Comparison of ENCODE assay signal across 10 cellular contexts in the genomic region with DNA sequence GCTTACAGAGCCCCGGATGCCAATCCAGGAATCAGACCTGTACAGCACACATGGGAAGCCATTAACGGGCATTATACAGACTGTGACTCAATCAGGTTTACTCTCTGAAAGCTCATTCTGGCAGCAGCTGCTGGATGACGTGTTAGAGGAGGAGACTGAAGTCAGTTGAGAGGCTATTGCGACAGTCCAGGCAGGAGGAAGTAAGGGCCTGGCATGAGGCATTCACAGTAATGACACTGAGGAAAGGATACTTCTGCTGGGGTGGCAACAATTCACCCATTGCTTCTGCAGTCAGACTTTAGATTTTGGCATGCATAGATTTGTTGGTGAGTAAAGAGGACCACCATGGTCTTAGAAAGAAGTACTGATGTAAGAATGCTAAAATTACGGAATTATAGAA.
DNase-seq lines count a peak whose midpoint lies in the region; ATAC-seq and TF ChIP-seq lines count a peak whose summit lies in the region.
"Had no signal": no experiment of that assay in that cellular context is flagged by ENCODE, and none has a peak within 500 bp of the region (broad histone marks: within the 10 kb centered on the region; RNA-seq: fewer than 3 reads in every experiment).

No MANE protein-coding gene starts in this region.

- H3K27ac Mint-ChIP-seq in chondrocyte (ENCODE audit: unreplicated experiment) (peak overlapping the region; percentile 66), nephron (peak overlapping the region; percentile 19 to 87 (median 50))
- H3K27ac Mint-ChIP-seq: natural killer cell had no signal

- H3K9me3 ChIP-seq in stomach: no peaks in the 10 kb centered on the region

- no peak for TF ChIP-seq EP300 in stomach (IDR thresholded peaks at IDR 0.05)

- no peaks in the 10 kb centered on the region for H3K36me3 ChIP-seq in stomach

- H3K4me1 Mint-ChIP-seq in chondrocyte (ENCODE audit: low read depth): peaks cover 42% of the 10 kb centered on the region
- H3K4me1 Mint-ChIP-seq in nephron: peaks cover 28% of the 10 kb centered on the region
- H3K4me1 Mint-ChIP-seq: natural killer cell had no signal

- no peak overlapping the region for H3K27ac ChIP-seq in stomach

- intact Hi-C loops in stomach (cut with DNase I; ENCODE audit: low total_unique reads): no loop called here

- WGBS in stomach, 5 donors: 67 to 80% (median 75%) methylated on average over 5 of the region's 5 CpGs

- no peak for TF ChIP-seq CTCF in chondrocyte (IDR thresholded peaks at IDR 0.05)
- no peak for TF ChIP-seq CTCF in nephron (IDR thresholded peaks at IDR 0.05; ENCODE audit: unreplicated experiment in 3 of 3)
- no peak for TF ChIP-seq CTCF in stomach (IDR thresholded peaks at IDR 0.05)

- DNase-seq in EH (ENCODE audit: low read depth) (peak; percentile 61), NCI-H226 (peak; percentile 95), chondrocyte (ENCODE audit: low spot score) (no peak), stomach (no peak)
- DNase-seq: natural killer cell, NCI-H526 treated with DMSO at 0.1 percent for 48 hours had no signal

- H3K27me3 Mint-ChIP-seq in chondrocyte (ENCODE audit: low read depth) (no peaks in the 10 kb centered on the region), nephron (ENCODE audit: low read depth) (no peaks in the 10 kb centered on the region)

- H3K4me3 ChIP-seq in stomach: no peak overlapping the region

- ATAC-seq in GM19397 (IDR thresholded peaks at IDR 0.05; ENCODE audit: unreplicated experiment): no peak
- no peak for ATAC-seq in HG03097 (IDR thresholded peaks at IDR 0.05; ENCODE audit: low FRiP score, unreplicated experiment)
- ATAC-seq in GM21423 (IDR thresholded peaks at IDR 0.05; ENCODE audit: unreplicated experiment): no peak

- TF ChIP-seq POLR2A in stomach (IDR thresholded peaks at IDR 0.05): no peak

- H3K36me3 Mint-ChIP-seq in chondrocyte (ENCODE audit: low read depth): peaks cover 4% of the 10 kb centered on the region
- H3K36me3 Mint-ChIP-seq in nephron (ENCODE audit: low read depth): no peaks in the 10 kb centered on the region
- H3K36me3 Mint-ChIP-seq: natural killer cell had no signal

- no peaks in the 10 kb centered on the region for H3K27me3 ChIP-seq in stomach

- H3K9me3 Mint-ChIP-seq in chondrocyte (ENCODE audit: low read depth) (peaks cover 16% of the 10 kb centered on the region), nephron (peaks cover 3% of the 10 kb centered on the region)
- H3K9me3 Mint-ChIP-seq: natural killer cell had no signal

- H3K4me3 Mint-ChIP-seq in chondrocyte (ENCODE audit: unreplicated experiment): no peak overlapping the region
- H3K4me3 Mint-ChIP-seq in nephron: no peak overlapping the region
- H3K4me3 Mint-ChIP-seq: natural killer cell had no signal

- H3K4me1 ChIP-seq in stomach: no peaks in the 10 kb centered on the region

Comparison
In these comparisons a context has a peak if more than half of its experiments do, and no peak if none do; other contexts are left out.
1. DNase-seq: peak in EH (single experiment) and NCI-H226 (single experiment); none in chondrocyte (single experiment) and stomach (single experiment).